Comparison of ENCODE assay signal across 9 cellular contexts in the genomic region with DNA sequence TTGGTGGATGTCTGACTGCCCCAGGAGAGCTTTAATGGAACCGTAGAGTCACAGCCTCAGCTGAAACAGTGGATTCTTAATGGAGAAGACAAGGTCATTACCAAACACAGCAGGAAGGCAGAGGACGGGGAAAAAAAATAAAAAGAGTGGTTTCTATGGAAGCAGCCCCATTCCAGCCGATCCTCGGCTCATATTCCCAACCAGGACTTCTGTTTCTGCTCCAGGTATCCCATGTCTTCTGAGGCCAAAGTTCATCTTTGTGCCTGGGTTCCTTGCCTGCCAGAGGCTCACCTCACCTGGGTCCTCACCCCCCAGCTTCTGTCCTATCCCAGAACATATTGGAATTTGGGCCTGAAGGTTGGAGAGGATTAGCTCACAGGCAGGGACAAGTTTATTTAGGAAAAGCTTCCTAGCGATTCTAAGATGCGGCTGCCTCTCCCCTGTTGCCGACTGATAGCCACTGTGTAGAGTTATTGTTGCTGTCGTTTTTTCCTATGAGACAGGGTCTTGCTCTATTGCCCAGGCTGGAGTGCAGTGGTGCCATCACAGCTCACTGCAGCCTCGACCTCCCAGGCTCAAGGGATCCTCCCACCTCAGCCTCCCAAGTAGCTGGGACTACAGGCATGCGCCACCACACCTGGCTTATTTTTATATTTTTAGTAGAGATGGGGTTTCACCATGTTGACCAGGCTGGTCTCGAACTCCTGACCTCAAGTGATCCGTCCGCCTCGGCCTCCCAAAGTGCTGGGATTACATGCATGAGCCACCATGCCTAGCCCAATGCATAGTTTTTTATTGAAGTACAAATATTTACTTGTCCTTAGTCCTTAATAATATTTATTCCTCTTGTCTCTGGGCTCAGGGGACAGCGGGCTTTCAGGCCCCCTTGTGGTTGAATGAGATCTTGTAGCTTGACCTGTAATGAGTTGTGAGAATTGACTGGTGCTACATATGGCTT. TPM values are rescaled to one million over a fixed set of nuclear protein-coding genes. Genes with fewer than 3 reads are reported as not detected.
DNase-seq lines count a peak whose midpoint lies in the region; ATAC-seq, FAIRE-seq and TF ChIP-seq lines count a peak whose summit lies in the region.
"Had no signal": no experiment of that assay in that cellular context is flagged by ENCODE, and none has a peak within 500 bp of the region (broad histone marks: within the 10 kb centered on the region; RNA-seq: fewer than 3 reads in every experiment).

No MANE protein-coding gene starts in this region.

- no peaks in the 10 kb centered on the region for H3K9me3 ChIP-seq in parathyroid adenoma (ENCODE audit: control insufficient read depth, low read length)

- peak overlapping the region; percentile 40 for H2AFZ ChIP-seq in parathyroid adenoma

- ATAC-seq in GM21723 (IDR thresholded peaks at IDR 0.05; ENCODE audit: unreplicated experiment), result no peak
- ATAC-seq in activated T-cell treated with anti-CD3 and anti-CD28 coated beads, Interleukin-2, amount 50 U/mL, for 72 hours (replicated peaks in 1 of 2), result no peak

- no peaks in the 10 kb centered on the region for H3K4me1 Mint-ChIP-seq in activated T-cell treated with anti-CD3 and anti-CD28 coated beads, Interleukin-2, amount 50 U/mL, for 72 hours (ENCODE audit: low read depth)
- H3K4me1 Mint-ChIP-seq: CD4-positive, CD25-positive, alpha-beta regulatory T cell had no signal

- TF ChIP-seq CTCF in bronchial epithelial cell (IDR thresholded peaks at IDR 0.05; ENCODE audit: insufficient read depth, low read length, severe bottlenecking) (peak; percentile 45), parathyroid adenoma (IDR thresholded peaks at IDR 0.05) (no peak)

- no peak overlapping the region for H3K9ac ChIP-seq in parathyroid adenoma

- no peaks in the 10 kb centered on the region for H3K79me2 ChIP-seq in parathyroid adenoma

- no peak overlapping the region for H3K4me3 Mint-ChIP-seq in activated T-cell treated with anti-CD3 and anti-CD28 coated beads, Interleukin-2, amount 50 U/mL, for 72 hours
- H3K4me3 Mint-ChIP-seq: CD4-positive, CD25-positive, alpha-beta regulatory T cell had no signal

- H3K36me3 ChIP-seq in bronchial epithelial cell (ENCODE audit: control insufficient read depth, insufficient read depth, low read length) (no peaks in the 10 kb centered on the region), parathyroid adenoma (ENCODE audit: control insufficient read depth, insufficient read depth, low read length) (no peaks in the 10 kb centered on the region)

- no peaks in the 10 kb centered on the region for H3K9me3 Mint-ChIP-seq in activated T-cell treated with anti-CD3 and anti-CD28 coated beads, Interleukin-2, amount 50 U/mL, for 72 hours
- H3K9me3 Mint-ChIP-seq: CD4-positive, CD25-positive, alpha-beta regulatory T cell had no signal

- H3K27me3 ChIP-seq in bronchial epithelial cell (ENCODE audit: control insufficient read depth, insufficient read depth, low read length), result no peaks in the 10 kb centered on the region
- no peaks in the 10 kb centered on the region for H3K27me3 ChIP-seq in parathyroid adenoma (ENCODE audit: control insufficient read depth, insufficient read depth, low read length)

- no peak for FAIRE-seq in bronchial epithelial cell (lab: Jason Lieb, UNC)

- no peak overlapping the region for H3K27ac Mint-ChIP-seq in activated T-cell treated with anti-CD3 and anti-CD28 coated beads, Interleukin-2, amount 50 U/mL, for 72 hours
- H3K27ac Mint-ChIP-seq: CD4-positive, CD25-positive, alpha-beta regulatory T cell had no signal

- no peaks in the 10 kb centered on the region for H3K36me3 Mint-ChIP-seq in activated T-cell treated with anti-CD3 and anti-CD28 coated beads, Interleukin-2, amount 50 U/mL, for 72 hours (ENCODE audit: insufficient read depth in 2 of 2)
- H3K36me3 Mint-ChIP-seq: CD4-positive, CD25-positive, alpha-beta regulatory T cell had no signal

- H3K4me2 ChIP-seq in parathyroid adenoma (ENCODE audit: low read length), result no peak overlapping the region

- H3K27ac ChIP-seq in parathyroid adenoma, result no peak overlapping the region

- H3K27me3 Mint-ChIP-seq in activated T-cell treated with anti-CD3 and anti-CD28 coated beads, Interleukin-2, amount 50 U/mL, for 72 hours (ENCODE audit: low read depth), result no peaks in the 10 kb centered on the region

- H3K4me1 ChIP-seq in parathyroid adenoma, result no peaks in the 10 kb centered on the region

- peak; percentile 20 for DNase-seq in NCI-H1092 treated with DMSO at 0.1 percent for 48 hours (lab: John Stamatoyannopoulos, UW)
- DNase-seq in NCI-H1092 (lab: John Stamatoyannopoulos, UW), result no peak
- DNase-seq in NCI-H146 treated with DMSO at 0.1 percent for 48 hours (lab: John Stamatoyannopoulos, UW; ENCODE audit: unreplicated experiment), result peak; percentile 21
- peak; percentile 29 for DNase-seq in bronchial epithelial cell (ENCODE audit: low read depth)
- DNase-seq in activated T-cell treated with anti-CD3 and anti-CD28 coated beads, Interleukin-2, amount 50 U/mL, for 72 hours, result no peak
- DNase-seq in T-helper 1 cell, result no peak

- H3K4me3 ChIP-seq in bronchial epithelial cell (ENCODE audit: low read depth, low read length) (no peak overlapping the region), parathyroid adenoma (ENCODE audit: low read depth, low read length) (no peak overlapping the region)

RNA-seq across cellular contexts. Expression of a gene that starts 15.4 kb away (rescaled TPM):
- total RNA-seq in bronchial epithelial cell, result not detected in 2 replicates
- 1 to 10 TPM in 1 of 2 donors, not detected in 1; 1.2 TPM for total RNA-seq in activated T-cell treated with anti-CD3 and anti-CD28 coated beads, Interleukin-2, amount 50 U/mL, for 72 hours
- total RNA-seq: CD4-positive, CD25-positive, alpha-beta regulatory T cell had no signal

RNA-seq across cellular contexts. Expression of a gene that starts 17.9 kb away (rescaled TPM):
- total RNA-seq in bronchial epithelial cell, result 3.2 and 5.2 TPM in 2 replicates
- total RNA-seq in activated T-cell treated with anti-CD3 and anti-CD28 coated beads, Interleukin-2, amount 50 U/mL, for 72 hours, result 10 to 100 TPM; 10.9 to 11.4 TPM

RNA-seq across cellular contexts. Expression of a gene that starts 57.0 kb away (rescaled TPM):
- not detected in 2 replicates for total RNA-seq in bronchial epithelial cell
- under 1 TPM in 1 of 2 donors, not detected in 1; 0.46 TPM for total RNA-seq in activated T-cell treated with anti-CD3 and anti-CD28 coated beads, Interleukin-2, amount 50 U/mL, for 72 hours
- total RNA-seq: CD4-positive, CD25-positive, alpha-beta regulatory T cell had no signal

Comparison
In these comparisons a context has a peak if more than half of its experiments do, and no peak if none do; other contexts are left out.
1. DNase-seq: peak in NCI-H1092 treated with DMSO at 0.1 percent for 48 hours (single experiment), NCI-H146 treated with DMSO at 0.1 percent for 48 hours (single experiment) and bronchial epithelial cell (single experiment); none in NCI-H1092 (single experiment), activated T-cell treated with anti-CD3 and anti-CD28 coated beads, Interleukin-2, amount 50 U/mL, for 72 hours (0 of 2) and T-helper 1 cell (0 of 5).